Comparison of ENCODE assay signal across 8 cellular contexts in the genomic region with DNA sequence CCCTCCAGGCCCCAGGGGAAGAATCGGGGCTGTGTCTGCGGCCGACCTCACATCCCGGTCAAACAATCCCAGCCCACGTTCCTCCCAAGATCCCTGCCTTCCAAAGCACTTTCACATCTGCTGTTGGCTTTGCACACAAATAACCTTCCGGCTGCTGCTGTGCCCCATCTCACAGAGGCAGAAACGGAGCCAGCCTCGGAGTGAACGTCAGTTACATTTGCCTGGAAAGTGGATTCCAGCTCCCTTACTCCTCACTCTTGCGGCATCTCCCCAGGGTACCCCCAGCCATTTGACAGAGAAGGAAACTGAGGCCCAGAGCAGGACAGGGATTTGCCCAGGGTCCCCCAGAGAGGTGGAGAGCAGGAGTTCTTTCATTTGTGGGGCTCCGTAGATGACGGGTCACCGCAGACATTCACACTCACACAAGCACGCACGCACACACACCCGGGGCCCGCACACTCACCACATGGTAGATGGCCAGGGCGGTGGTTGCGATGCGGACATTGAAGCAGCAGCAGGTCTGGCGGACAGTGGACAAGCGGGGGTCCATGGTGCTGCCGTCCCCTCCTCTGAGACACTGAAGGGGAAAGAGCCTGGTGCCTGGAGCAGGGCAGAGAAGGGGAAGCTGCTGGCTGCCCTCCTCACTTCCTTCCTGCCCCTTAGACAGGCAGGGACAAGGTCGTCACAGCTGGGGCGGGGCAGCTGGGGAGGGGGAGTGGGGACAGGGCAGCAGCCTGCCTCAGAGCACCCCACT. TPM values are rescaled to one million over a fixed set of nuclear protein-coding genes. Genes with fewer than 3 reads are reported as not detected.
DNase-seq lines count a peak whose midpoint lies in the region; ATAC-seq lines count a peak whose summit lies in the region.

A gene with protein sequence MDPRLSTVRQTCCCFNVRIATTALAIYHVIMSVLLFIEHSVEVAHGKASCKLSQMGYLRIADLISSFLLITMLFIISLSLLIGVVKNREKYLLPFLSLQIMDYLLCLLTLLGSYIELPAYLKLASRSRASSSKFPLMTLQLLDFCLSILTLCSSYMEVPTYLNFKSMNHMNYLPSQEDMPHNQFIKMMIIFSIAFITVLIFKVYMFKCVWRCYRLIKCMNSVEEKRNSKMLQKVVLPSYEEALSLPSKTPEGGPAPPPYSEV (minus strand): TSS at position 579 of the 754 bp plus-strand sequence. CDS start 29 bp downstream, at position 550.

- H3K27me3 Mint-ChIP-seq in activated CD4-positive, alpha-beta T cell treated with anti-CD3 and anti-CD28 coated beads, Interleukin-2, amount 10 ng/mL, durations not matched to agents 7 days and 5 days, result no peaks in the 10 kb centered on the region
- H3K27me3 Mint-ChIP-seq in effector memory CD8-positive, alpha-beta T cell, result no peaks in the 10 kb centered on the region
- H3K27me3 Mint-ChIP-seq in natural killer cell treated with Interleukin-12 subunit alpha and Interleukin-12 subunit beta and Interleukin-15 and Interleukin-18, amount 100 ng/mL, for 72 hours, result no peaks in the 10 kb centered on the region

- H3K36me3 Mint-ChIP-seq in activated CD4-positive, alpha-beta T cell treated with anti-CD3 and anti-CD28 coated beads, Interleukin-2, amount 10 ng/mL, durations not matched to agents 7 days and 5 days (ENCODE audit: low read depth), result peaks cover 43% of the 10 kb centered on the region
- peaks cover 63% of the 10 kb centered on the region for H3K36me3 Mint-ChIP-seq in effector memory CD8-positive, alpha-beta T cell (ENCODE audit: insufficient read depth)
- no peaks in the 10 kb centered on the region for H3K36me3 Mint-ChIP-seq in natural killer cell treated with Interleukin-12 subunit alpha and Interleukin-12 subunit beta and Interleukin-15 and Interleukin-18, amount 100 ng/mL, for 72 hours

- H3K27ac Mint-ChIP-seq in activated CD4-positive, alpha-beta T cell treated with anti-CD3 and anti-CD28 coated beads, Interleukin-2, amount 10 ng/mL, durations not matched to agents 7 days and 5 days, result peak within 1 kb of the TSS; percentile 97
- peak within 1 kb of the TSS; percentile 99 for H3K27ac Mint-ChIP-seq in effector memory CD8-positive, alpha-beta T cell
- H3K27ac Mint-ChIP-seq in natural killer cell treated with Interleukin-12 subunit alpha and Interleukin-12 subunit beta and Interleukin-15 and Interleukin-18, amount 100 ng/mL, for 72 hours, result peak within 1 kb of the TSS; percentile 98 to 100

- CTCF ChIA-PET in activated CD4-positive, alpha-beta T cell treated with anti-CD3 and anti-CD28 coated beads, Interleukin-2, amount 10 ng/mL, durations not matched to agents 7 days and 5 days (lab: Charles Lee), result interaction anchor here (0.6 to 6.9 kb wide), 11 partner anchors 7 to 1173 kb away, joined by 3 to 48 read pairs (median 7); no protein-coding TSS in a partner anchor

- POLR2A ChIA-PET in activated CD4-positive, alpha-beta T cell treated with anti-CD3 and anti-CD28 coated beads, Interleukin-2, amount 10 ng/mL, durations not matched to agents 7 days and 5 days (lab: Charles Lee), result interaction anchor here (1.0 to 1.7 kb wide), 2 partner anchors 9 to 13 kb away, joined by 3 to 7 read pairs; no protein-coding TSS in a partner anchor

- H3K4me1 Mint-ChIP-seq in activated CD4-positive, alpha-beta T cell treated with anti-CD3 and anti-CD28 coated beads, Interleukin-2, amount 10 ng/mL, durations not matched to agents 7 days and 5 days, result peaks cover 77% of the 10 kb centered on the region
- peaks cover 72 to 86% of the 10 kb centered on the region in 2 donors for H3K4me1 Mint-ChIP-seq in effector memory CD8-positive, alpha-beta T cell (ENCODE audit: low read depth in 2 of 2)
- peaks cover 64 to 69% of the 10 kb centered on the region in 2 donors for H3K4me1 Mint-ChIP-seq in natural killer cell treated with Interleukin-12 subunit alpha and Interleukin-12 subunit beta and Interleukin-15 and Interleukin-18, amount 100 ng/mL, for 72 hours (ENCODE audit: low read depth in 2 of 2)

- H3K4me3 Mint-ChIP-seq in activated CD4-positive, alpha-beta T cell treated with anti-CD3 and anti-CD28 coated beads, Interleukin-2, amount 10 ng/mL, durations not matched to agents 7 days and 5 days, result peak within 1 kb of the TSS; percentile 96
- peak within 1 kb of the TSS; percentile 99 for H3K4me3 Mint-ChIP-seq in effector memory CD8-positive, alpha-beta T cell
- peak within 1 kb of the TSS; percentile 83 for H3K4me3 Mint-ChIP-seq in natural killer cell treated with Interleukin-12 subunit alpha and Interleukin-12 subunit beta and Interleukin-15 and Interleukin-18, amount 100 ng/mL, for 72 hours

- peak; percentile 66 for DNase-seq in activated CD4-positive, alpha-beta T cell treated with anti-CD3 and anti-CD28 coated beads, Interleukin-2, amount 10 ng/mL, durations not matched to agents 7 days and 5 days
- peak in 2 of 3 experiments; percentile 46 to 56 for DNase-seq in effector memory CD8-positive, alpha-beta T cell
- peak; percentile 74 for DNase-seq in natural killer cell treated with Interleukin-12 subunit alpha and Interleukin-12 subunit beta and Interleukin-15 and Interleukin-18, amount 100 ng/mL, for 72 hours (ENCODE audit: low spot score)
- DNase-seq in D341Med (ENCODE audit: low spot score), result no peak
- no peak for DNase-seq in NCI-H1436 treated with DMSO at 0.1 percent for 48 hours (lab: John Stamatoyannopoulos, UW)

- H3K9me3 Mint-ChIP-seq in activated CD4-positive, alpha-beta T cell treated with anti-CD3 and anti-CD28 coated beads, Interleukin-2, amount 10 ng/mL, durations not matched to agents 7 days and 5 days, result no peaks in the 10 kb centered on the region
- H3K9me3 Mint-ChIP-seq in effector memory CD8-positive, alpha-beta T cell, result no peaks in the 10 kb centered on the region
- no peaks in the 10 kb centered on the region for H3K9me3 Mint-ChIP-seq in natural killer cell treated with Interleukin-12 subunit alpha and Interleukin-12 subunit beta and Interleukin-15 and Interleukin-18, amount 100 ng/mL, for 72 hours

- no peaks in the 10 kb centered on the region for H3K9me3 ChIP-seq in KOPT-K1 (ENCODE audit: insufficient read depth, low read length, poor library complexity, severe bottlenecking)

- peaks cover 20% of the 10 kb centered on the region for H3K36me3 ChIP-seq in KOPT-K1 (ENCODE audit: insufficient read depth, low read length)

- peak within 1 kb of the TSS; percentile 95 for H3K27ac ChIP-seq in KOPT-K1 (ENCODE audit: low read depth, low read length, poor library complexity, severe bottlenecking)

- ATAC-seq in effector memory CD8-positive, alpha-beta T cell (replicated peaks), result peak; percentile 30
- peak; percentile 38 to 65 for ATAC-seq in natural killer cell treated with Interleukin-12 subunit alpha and Interleukin-12 subunit beta and Interleukin-15 and Interleukin-18, amount 100 ng/mL, for 72 hours
- ATAC-seq in GM21528 (IDR thresholded peaks at IDR 0.05; ENCODE audit: low FRiP score, unreplicated experiment) (no peak), HG03159 (IDR thresholded peaks at IDR 0.05; ENCODE audit: unreplicated experiment) (no peak)

RNA-seq across cellular contexts. Expression of the gene that starts here (rescaled TPM):
- total RNA-seq in activated CD4-positive, alpha-beta T cell treated with anti-CD3 and anti-CD28 coated beads, Interleukin-2, amount 10 ng/mL, durations not matched to agents 7 days and 5 days, result 100 to 1,000 TPM; 481 to 584 TPM
- 100 to 1,000 TPM; 150 to 153 TPM for total RNA-seq in natural killer cell treated with Interleukin-12 subunit alpha and Interleukin-12 subunit beta and Interleukin-15 and Interleukin-18, amount 100 ng/mL, for 72 hours

Comparison
In these comparisons a context has a peak if more than half of its experiments do, and no peak if none do; other contexts are left out.
1. DNase-seq: peak in activated CD4-positive, alpha-beta T cell treated with anti-CD3 and anti-CD28 coated beads, Interleukin-2, amount 10 ng/mL, durations not matched to agents 7 days and 5 days (single experiment), effector memory CD8-positive, alpha-beta T cell (2 of 3) and natural killer cell treated with Interleukin-12 subunit alpha and Interleukin-12 subunit beta and Interleukin-15 and Interleukin-18, amount 100 ng/mL, for 72 hours (single experiment); none in D341Med (single experiment) and NCI-H1436 treated with DMSO at 0.1 percent for 48 hours (single experiment).
2. ATAC-seq: peak in effector memory CD8-positive, alpha-beta T cell (single experiment) and natural killer cell treated with Interleukin-12 subunit alpha and Interleukin-12 subunit beta and Interleukin-15 and Interleukin-18, amount 100 ng/mL, for 72 hours (2 of 2); none in GM21528 (single experiment) and HG03159 (single experiment).
3. Peak in every context shown above with its lines, with median percentiles within 50 percentile points of each other: H3K27ac Mint-ChIP-seq and H3K4me3 Mint-ChIP-seq.